ENCODE assay signal across 11 cellular contexts in the genomic region with DNA sequence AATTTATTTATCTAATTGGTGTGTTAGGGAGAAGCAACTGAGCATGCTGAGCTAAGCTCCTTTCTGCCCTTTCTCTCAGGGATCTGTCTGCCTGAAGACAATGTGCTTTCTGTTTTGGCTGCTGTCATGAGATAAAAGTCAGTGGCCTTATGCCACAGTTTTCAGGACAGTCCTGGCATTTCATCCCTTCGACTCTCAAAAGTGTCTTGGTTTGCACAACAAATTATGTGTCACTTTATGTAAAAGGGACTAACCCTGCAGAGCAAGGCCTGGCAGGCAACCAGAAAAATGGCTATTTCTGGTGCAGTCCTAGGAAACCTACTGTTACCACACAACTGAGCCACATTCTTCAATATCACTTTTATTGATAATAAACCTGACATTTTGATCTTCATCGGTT.
DNase-seq lines count a peak whose midpoint lies in the region; ATAC-seq, FAIRE-seq and TF ChIP-seq lines count a peak whose summit lies in the region.
"Had no signal": no experiment of that assay in that cellular context is flagged by ENCODE, and none has a peak within 500 bp of the region (broad histone marks: within the 10 kb centered on the region; RNA-seq: fewer than 3 reads in every experiment).

No MANE protein-coding gene starts in this region.

- no peaks in the 10 kb centered on the region for H3K79me1 ChIP-seq in IMR-90 (ENCODE audit: low read depth in 1 of 2, low read length in 2 of 2)

- intact Hi-C loops in IMR-90 (cut with micrococcal nuclease) (loop anchor here (1.0 to 5.0 kb wide), 4 partner anchors 259 to 739 kb away; no protein-coding TSS in a partner anchor), lower leg skin (cut with DNase I; ENCODE audit: low total_unique reads) (loop anchor here (5.0 kb wide), 1 partner anchor 394 kb away; the partner anchor contains the start of gene C4orf36)

- no peak for TF ChIP-seq RAD21 in A549 (conservative IDR thresholded peaks at IDR 0.05 in 1 of 2, IDR thresholded peaks at IDR 0.05 in 1 of 2)
- TF ChIP-seq RAD21 in IMR-90 (IDR thresholded peaks at IDR 0.05; ENCODE audit: low read length), result no peak

- no peak overlapping the region for H3K4ac ChIP-seq in IMR-90 (ENCODE audit: low read depth, low read length)

- POLR2A ChIA-PET in A549 (lab: Yijun Ruan, JAX) (interaction anchor here (1.2 to 1.6 kb wide), 2 partner anchors 96 to 393 kb away, joined by 3 to 9 read pairs; partner anchors contain the start of gene PTPN13), IMR-90 (lab: Charles Lee; ENCODE audit: unreplicated experiment) (no interaction called here)

- H3K56ac ChIP-seq in IMR-90 (ENCODE audit: extremely low read depth, insufficient read depth, low read length), result no peak overlapping the region

- H2BK120ac ChIP-seq in IMR-90 (ENCODE audit: low read depth, low read length), result no peak overlapping the region

- no peaks in the 10 kb centered on the region for H4K20me1 ChIP-seq in IMR-90 (ENCODE audit: insufficient read depth, low read length)

- 40% methylated on average over 2 of the region's 2 CpGs for WGBS in A549 (ENCODE audit: missing lambda C conversion rate)
- WGBS in IMR-90 (ENCODE audit: extremely low coverage in 2 of 2, insufficient read length in 1 of 2), 2 experiments, result 56% methylated on average over 1 of the region's 2 CpGs; no CpG with 5 or more reads in 1 of the 2 experiments
- 50 to 53% methylated on average over 2 of the region's 2 CpGs for WGBS in lower leg skin, 2 donors

- no peak overlapping the region for H4K8ac ChIP-seq in IMR-90 (ENCODE audit: low read depth in 2 of 2, low read length in 2 of 2)

- H3K18ac ChIP-seq in IMR-90 (ENCODE audit: low read depth, low read length), result no peak overlapping the region

- peaks cover 23% of the 10 kb centered on the region for H3K4me1 ChIP-seq in A549
- H3K4me1 ChIP-seq in IMR-90 (ENCODE audit: control insufficient read depth, insufficient read depth, low read length), result peaks cover 3% of the 10 kb centered on the region; the same call in 1 of the 2 replicates

- TF ChIP-seq POLR2A in A549 (IDR thresholded peaks at IDR 0.05; ENCODE audit: low read length), result no peak
- TF ChIP-seq POLR2A in IMR-90 (IDR thresholded peaks at IDR 0.05; ENCODE audit: low read depth, low read length), result no peak
- no peak for TF ChIP-seq POLR2A in lower leg skin (IDR thresholded peaks at IDR 0.05)

- H3K23ac ChIP-seq in IMR-90 (ENCODE audit: low read depth, low read length), result no peak overlapping the region

- no peak overlapping the region for H3K14ac ChIP-seq in IMR-90 (replicated peaks; ENCODE audit: low read depth, low read length)

- dilution Hi-C loops in IMR-90 (cut with HindIII; ENCODE audit: low sequenced_read_pairs, unreplicated experiment), result no loop called here

- 0 out of 2 replicates have a peak, but pooled peaks cover 3% of the 10 kb centered on the region for H3K9me1 ChIP-seq in IMR-90 (ENCODE audit: insufficient read depth, low read length)

- no peak overlapping the region for H2AK5ac ChIP-seq in IMR-90 (ENCODE audit: low read depth, low read length)

- FAIRE-seq in A549 (lab: Jason Lieb, UNC) (no peak), HTR-8/SVneo (lab: Jason Lieb, UNC) (no peak)

- H3K27ac ChIP-seq in A549 (peak overlapping the region in 1 of 2 experiments; percentile 75; a peak in 3 of 6 replicates), IMR-90 (ENCODE audit: insufficient read depth, low read length) (no peak overlapping the region), brain microvascular endothelial cell (no peak overlapping the region)

- DNase-seq in A549 (ENCODE audit: low read depth in 1 of 2, low spot score in 1 of 2) (no peak), IMR-90 (no peak), brain microvascular endothelial cell (peak; percentile 5), lower leg skin (ENCODE audit: low spot score in 2 of 2) (peak; percentile 47 to 84), DMS 273 treated with DMSO at 0.1 percent for 48 hours (lab: John Stamatoyannopoulos, UW) (no peak), NOMO-1 (lab: John Stamatoyannopoulos, UW; ENCODE audit: unreplicated experiment in 2 of 2) (no peak), HTR-8/SVneo (ENCODE audit: insufficient read length, low spot score) (no peak)
- no peak for DNase-seq in activated CD4-positive, alpha-beta T cell treated with anti-CD3 and anti-CD28 coated beads for 48 hours
- DNase-seq: activated gamma-delta T cell; stimulated activated CD4-positive, alpha-beta T cell treated with anti-CD3 and anti-CD28 coated beads, Interleukin-12 subunit alpha, Interleukin-12 subunit beta, amount 100 ng/mL, for 4 hours had no signal

- TF ChIP-seq CTCF in A549 (IDR thresholded peaks at IDR 0.05) (no peak), IMR-90 (conservative IDR thresholded peaks at IDR 0.05; ENCODE audit: low read depth, low read length) (no peak), brain microvascular endothelial cell (IDR thresholded peaks at IDR 0.05; ENCODE audit: low read depth, low read length, missing control alignments) (no peak), lower leg skin (IDR thresholded peaks at IDR 0.05) (no peak)

- no peak overlapping the region for H3K4me3 ChIP-seq in A549
- no peak overlapping the region for H3K4me3 ChIP-seq in IMR-90 (ENCODE audit: insufficient read depth, low read depth, low read length)
- no peak overlapping the region for H3K4me3 ChIP-seq in brain microvascular endothelial cell (ENCODE audit: low read depth, low read length)
- H3K4me3 ChIP-seq in lower leg skin (ENCODE audit: low read depth, poor library complexity, severe bottlenecking), result no peak overlapping the region
- H3K4me3 ChIP-seq: K562 had no signal

- no peaks in the 10 kb centered on the region for H3K27me3 ChIP-seq in IMR-90 (ENCODE audit: control insufficient read depth, insufficient read depth, low read length)
- H3K27me3 ChIP-seq in brain microvascular endothelial cell (replicated peaks), result no peaks in the 10 kb centered on the region

- ATAC-seq in A549, result no peak; a peak in 1 of 6 replicates
- ATAC-seq in IMR-90 (ENCODE audit: low read depth), result no peak

- no peak overlapping the region for H2AFZ ChIP-seq in IMR-90 (replicated peaks; ENCODE audit: low read length, poor library complexity)

- no peak overlapping the region for H4K91ac ChIP-seq in IMR-90 (ENCODE audit: insufficient read depth, low read depth, low read length)

- 0 out of 2 replicates have a peak overlapping the region, but pooled peaks have one; percentile 20 for H2BK20ac ChIP-seq in IMR-90 (ENCODE audit: low read depth, low read length)

- H2AK9ac ChIP-seq in IMR-90 (replicated peaks; ENCODE audit: low read depth, low read length, poor library complexity), result no peak overlapping the region

- BruUV-seq in IMR-90 (replicated peaks; lab: Mats Ljungman, UMichigan), result no TSS peak

- no peak for TF ChIP-seq EP300 in A549 (IDR thresholded peaks at IDR 0.05)

- no peak overlapping the region for H2BK5ac ChIP-seq in IMR-90 (ENCODE audit: low read depth, low read length, poor library complexity, severe bottlenecking)

- CTCF ChIA-PET in A549 (lab: Yijun Ruan, JAX), result interaction anchor here (0.6 to 6.1 kb wide), 20 partner anchors 8 to 701 kb away, joined by 3 to 51 read pairs (median 4); partner anchors contain the start of genes C4orf36 and PTPN13
- CTCF ChIA-PET in IMR-90 (lab: Yijun Ruan, JAX), result interaction anchor here (0.7 to 1.5 kb wide), 9 partner anchors 25 to 424 kb away, joined by 3 to 7 read pairs (median 4); partner anchors contain the start of gene PTPN13

- H3K9me3 ChIP-seq in A549, result no peaks in the 10 kb centered on the region
- no peaks in the 10 kb centered on the region for H3K9me3 ChIP-seq in IMR-90 (ENCODE audit: control insufficient read depth, insufficient read depth, low read length)

- in situ Hi-C loops in IMR-90 (cut with MboI; ENCODE audit: low sequenced_read_pairs) (loop anchor here (5.0 to 25.0 kb wide), 2 partner anchors 399 to 614 kb away; no protein-coding TSS in a partner anchor), brain microvascular endothelial cell (cut with HindIII; ENCODE audit: low pct_ligation_motif_present, low sequenced_read_pairs) (no loop called here)

- no peak overlapping the region for H4K5ac ChIP-seq in IMR-90 (ENCODE audit: low read depth, low read length)

- no peak overlapping the region for H3K9ac ChIP-seq in IMR-90 (ENCODE audit: low read depth, low read length)

- H2BK15ac ChIP-seq in IMR-90 (ENCODE audit: low read depth, low read length), result no peak overlapping the region

- no peaks in the 10 kb centered on the region for H3K36me3 ChIP-seq in IMR-90 (ENCODE audit: control insufficient read depth, insufficient read depth, low read length)
- H3K36me3 ChIP-seq in brain microvascular endothelial cell (replicated peaks), result no peaks in the 10 kb centered on the region

- peak overlapping the region; percentile 49 for H3K4me2 ChIP-seq in A549
- no peak overlapping the region for H3K4me2 ChIP-seq in IMR-90 (ENCODE audit: low read depth, low read length)

TF ChIP-seq in A549, 52 proteins besides CTCF, POLR2A, EP300 and RAD21:
- TF ChIP-seq CBX8 (IDR thresholded peaks at IDR 0.05) (no peak), TP53 (CRISPR knock-in tag; IDR thresholded peaks at IDR 0.05) (no peak)

TF ChIP-seq in IMR-90, 13 proteins besides CTCF, POLR2A, EP300 and RAD21 (continues in another document):
- TF ChIP-seq, protein P1, sequence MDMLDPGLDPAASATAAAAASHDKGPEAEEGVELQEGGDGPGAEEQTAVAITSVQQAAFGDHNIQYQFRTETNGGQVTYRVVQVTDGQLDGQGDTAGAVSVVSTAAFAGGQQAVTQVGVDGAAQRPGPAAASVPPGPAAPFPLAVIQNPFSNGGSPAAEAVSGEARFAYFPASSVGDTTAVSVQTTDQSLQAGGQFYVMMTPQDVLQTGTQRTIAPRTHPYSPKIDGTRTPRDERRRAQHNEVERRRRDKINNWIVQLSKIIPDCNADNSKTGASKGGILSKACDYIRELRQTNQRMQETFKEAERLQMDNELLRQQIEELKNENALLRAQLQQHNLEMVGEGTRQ (IDR thresholded peaks at IDR 0.05; ENCODE audit: low read depth, low read length), result no peak
- TF ChIP-seq SMC3 (IDR thresholded peaks at IDR 0.05; ENCODE audit: low read depth, low read length) (no peak), MAZ (IDR thresholded peaks at IDR 0.05; ENCODE audit: borderline replicate concordance, low read depth, low read length) (no peak), CEBPB (IDR thresholded peaks at IDR 0.05; ENCODE audit: low read depth, low read length) (no peak), RCOR1 (IDR thresholded peaks at IDR 0.05; ENCODE audit: insufficient replicate concordance, low read length) (no peak), FOS (IDR thresholded peaks at IDR 0.05; ENCODE audit: low read depth, low read length) (no peak), MXI1 (IDR thresholded peaks at IDR 0.05; ENCODE audit: borderline replicate concordance, low read depth, low read length) (no peak), NFE2L2 (IDR thresholded peaks at IDR 0.05; ENCODE audit: low read depth, low read length) (no peak)

Comparison
In these comparisons a context has a peak if more than half of its experiments do, and no peak if none do; other contexts are left out.
1. DNase-seq: peak in brain microvascular endothelial cell (single experiment) and lower leg skin (2 of 2); none in A549 (0 of 2), IMR-90 (single experiment), DMS 273 treated with DMSO at 0.1 percent for 48 hours (single experiment), activated CD4-positive, alpha-beta T cell treated with anti-CD3 and anti-CD28 coated beads for 48 hours (single experiment), NOMO-1 (0 of 2) and HTR-8/SVneo (single experiment).